Comparison of ENCODE assay signal across 8 cellular contexts in the genomic region with DNA sequence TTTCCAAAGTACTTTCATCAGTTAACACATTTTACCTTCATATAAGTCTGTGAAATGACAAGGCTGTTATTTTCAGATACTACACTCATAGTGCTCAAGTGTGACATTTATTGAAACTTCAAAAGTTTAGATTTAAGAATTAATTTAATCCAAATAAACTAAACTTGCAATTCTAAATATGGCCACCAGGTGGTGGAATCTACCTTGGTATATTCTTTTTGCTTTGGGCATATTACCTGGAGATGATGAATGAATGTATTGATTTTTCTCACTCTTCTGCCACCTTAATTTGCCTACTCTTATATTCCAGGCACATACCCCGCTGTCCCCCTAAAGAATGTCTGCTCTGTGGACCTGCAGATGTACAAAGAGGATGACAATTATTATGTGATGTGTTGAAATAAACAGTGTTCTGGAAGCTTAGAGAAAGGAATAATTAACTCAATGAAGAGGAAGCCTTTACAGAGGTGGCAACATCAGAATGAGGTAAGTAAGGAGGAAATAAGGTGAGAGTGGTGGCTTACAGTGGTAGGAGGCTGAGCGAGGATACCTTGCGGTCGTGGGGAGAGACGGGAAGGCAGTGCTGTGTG.
A peak's percentile ranks its signal among the peaks of the same experiment; 100 is the strongest.
DNase-seq lines count a peak whose midpoint lies in the region; ATAC-seq and TF ChIP-seq lines count a peak whose summit lies in the region.

No MANE protein-coding gene starts in this region.

- DNase-seq in CD4-positive, alpha-beta memory T cell = peak in 4 of 5 donors; percentile 18 to 34 (median 26)
- DNase-seq in HT-29 (ENCODE audit: low spot score) = peak; percentile 57
- peak; percentile 21 for DNase-seq in RPMI7951 (ENCODE audit: low read depth)
- peak; percentile 60 for DNase-seq in fibroblast of the aortic adventitia (ENCODE audit: low read depth)
- DNase-seq in superior temporal gyrus (ENCODE audit: extremely low spot score) = peak; percentile 89
- DNase-seq in ecto neural progenitor cell (ENCODE audit: low spot score) = no peak
- no peak for DNase-seq in iPS-NIHi11 (ENCODE audit: low spot score)

- peak; percentile 62 for TF ChIP-seq CTCF in fibroblast of the aortic adventitia (IDR thresholded peaks at IDR 0.05; ENCODE audit: insufficient read depth, low read length)

- no peak overlapping the region for H3K27ac Mint-ChIP-seq in CD4-positive, alpha-beta memory T cell

- H3K4me3 Mint-ChIP-seq in CD4-positive, alpha-beta memory T cell = no peak overlapping the region

- H3K36me3 Mint-ChIP-seq in CD4-positive, alpha-beta memory T cell = no peaks in the 10 kb centered on the region

- H3K9me3 ChIP-seq in CD4-positive, alpha-beta memory T cell (ENCODE audit: control insufficient read depth in 1 of 2, low read length in 2 of 2) = no peaks in the 10 kb centered on the region

- H3K4me3 ChIP-seq in CD4-positive, alpha-beta memory T cell (ENCODE audit: low read length in 2 of 2) = no peak overlapping the region
- no peak overlapping the region for H3K4me3 ChIP-seq in fibroblast of the aortic adventitia (ENCODE audit: low read depth, low read length)

- H3K4me1 Mint-ChIP-seq in CD4-positive, alpha-beta memory T cell = peaks cover 0 to 8% (median under 1%) of the 10 kb centered on the region in 4 donors

- no peaks in the 10 kb centered on the region for H3K27me3 ChIP-seq in CD4-positive, alpha-beta memory T cell (ENCODE audit: insufficient read depth, low read length)

- intact Hi-C loops in CD4-positive, alpha-beta memory T cell (cut with micrococcal nuclease) = no loop called here

- H3K27ac ChIP-seq in CD4-positive, alpha-beta memory T cell (ENCODE audit: low read depth, low read length) = no peak overlapping the region

- H3K27me3 Mint-ChIP-seq in CD4-positive, alpha-beta memory T cell = peaks cover 8 to 10% of the 10 kb centered on the region in 2 donors

- no peaks in the 10 kb centered on the region for H3K36me3 ChIP-seq in CD4-positive, alpha-beta memory T cell (ENCODE audit: insufficient read depth, low read length)

- H3K9me3 Mint-ChIP-seq in CD4-positive, alpha-beta memory T cell = peaks cover 0 to under 1% (median 0%) of the 10 kb centered on the region in 8 donors

- POLR2A ChIA-PET in CD4-positive, alpha-beta memory T cell (lab: Charles Lee; ENCODE audit: partially characterized antibody) = no interaction called here

- CTCF ChIA-PET in CD4-positive, alpha-beta memory T cell (lab: Charles Lee; ENCODE audit: partially characterized antibody) = interaction anchor here (1.0 kb wide), 2 partner anchors 10 to 135 kb away, joined by 3 to 5 read pairs; no protein-coding TSS in a partner anchor

- ATAC-seq in GM21723 (IDR thresholded peaks at IDR 0.05; ENCODE audit: unreplicated experiment) = no peak

- no peaks in the 10 kb centered on the region for H3K4me1 ChIP-seq in CD4-positive, alpha-beta memory T cell (ENCODE audit: insufficient read depth, low read length)

Comparison
In these comparisons a context has a peak if more than half of its experiments do, and no peak if none do; other contexts are left out.
1. DNase-seq: peak in CD4-positive, alpha-beta memory T cell (4 of 5), HT-29 (single experiment), RPMI7951 (single experiment), fibroblast of the aortic adventitia (single experiment) and superior temporal gyrus (single experiment); none in ecto neural progenitor cell (single experiment) and iPS-NIHi11 (single experiment).